Comparison of ENCODE assay signal across 1 cellular context in the genomic region with DNA sequence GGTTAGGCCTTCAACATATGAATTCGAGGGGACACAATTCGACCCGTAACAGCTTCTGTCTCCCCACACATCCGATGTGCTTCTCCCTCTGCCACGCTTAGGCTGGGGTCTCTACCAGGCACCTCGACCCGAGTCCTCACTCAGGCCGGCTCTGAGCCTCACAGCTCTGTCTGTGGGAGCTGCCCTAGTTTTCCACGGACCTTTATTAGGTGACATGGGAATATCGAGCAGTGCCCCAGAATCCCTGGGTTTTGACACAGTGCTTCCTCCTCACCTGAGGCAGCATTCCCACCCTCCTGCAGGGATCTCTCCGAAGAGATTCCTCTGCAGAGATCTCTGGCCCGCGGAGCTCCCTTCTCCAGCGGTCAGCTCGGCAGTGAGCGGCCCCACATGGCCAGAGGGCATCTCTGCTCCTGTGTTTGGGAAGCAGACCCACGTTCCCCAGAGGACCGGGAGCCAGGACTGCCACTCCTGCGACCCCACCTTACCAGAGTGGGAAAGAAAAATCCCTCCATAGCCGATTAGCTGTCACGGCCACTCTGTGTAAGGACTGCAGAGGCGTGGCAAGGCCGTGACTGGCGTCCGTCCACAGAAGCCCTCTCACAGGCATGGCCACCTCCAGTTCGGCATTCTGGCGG.
TF ChIP-seq lines count a peak whose summit lies in the region.

No MANE protein-coding gene starts in this region.

TF ChIP-seq in HepG2, 621 proteins besides CTCF, POLR2A, EP300 and RAD21:
- TF ChIP-seq MTF1 (CRISPR knock-in tag; IDR thresholded peaks at IDR 0.05) (no peak), ZNF160 (CRISPR knock-in tag; IDR thresholded peaks at IDR 0.05) (no peak), ZSCAN30 (CRISPR knock-in tag; IDR thresholded peaks at IDR 0.05) (no peak), ZFP90 (CRISPR knock-in tag; IDR thresholded peaks at IDR 0.05; ENCODE audit: borderline replicate concordance) (no peak), HMGXB3 (CRISPR knock-in tag; IDR thresholded peaks at IDR 0.05; ENCODE audit: borderline replicate concordance) (no peak), ZNF12 (CRISPR knock-in tag; IDR thresholded peaks at IDR 0.05) (no peak), ZSCAN22 (CRISPR knock-in tag; IDR thresholded peaks at IDR 0.05) (no peak), CBFB (CRISPR knock-in tag; IDR thresholded peaks at IDR 0.05) (no peak), ZBTB25 (CRISPR knock-in tag; IDR thresholded peaks at IDR 0.05) (no peak), LBX2 (CRISPR knock-in tag; IDR thresholded peaks at IDR 0.05; ENCODE audit: borderline replicate concordance) (no peak), SAFB2 (CRISPR knock-in tag; IDR thresholded peaks at IDR 0.05; ENCODE audit: borderline replicate concordance, low read depth) (no peak), ZNF557 (CRISPR knock-in tag; IDR thresholded peaks at IDR 0.05) (no peak), SP4 (CRISPR knock-in tag; IDR thresholded peaks at IDR 0.05) (no peak), YEATS4 (CRISPR knock-in tag; IDR thresholded peaks at IDR 0.05; ENCODE audit: borderline replicate concordance) (no peak), HOXA9 (CRISPR knock-in tag; IDR thresholded peaks at IDR 0.05; ENCODE audit: borderline replicate concordance) (no peak), ZHX2 (IDR thresholded peaks at IDR 0.05; ENCODE audit: low read depth) (no peak), ZHX2 (CRISPR knock-in tag; IDR thresholded peaks at IDR 0.05; ENCODE audit: borderline replicate concordance) (no peak)
- TF ChIP-seq, protein P1, sequence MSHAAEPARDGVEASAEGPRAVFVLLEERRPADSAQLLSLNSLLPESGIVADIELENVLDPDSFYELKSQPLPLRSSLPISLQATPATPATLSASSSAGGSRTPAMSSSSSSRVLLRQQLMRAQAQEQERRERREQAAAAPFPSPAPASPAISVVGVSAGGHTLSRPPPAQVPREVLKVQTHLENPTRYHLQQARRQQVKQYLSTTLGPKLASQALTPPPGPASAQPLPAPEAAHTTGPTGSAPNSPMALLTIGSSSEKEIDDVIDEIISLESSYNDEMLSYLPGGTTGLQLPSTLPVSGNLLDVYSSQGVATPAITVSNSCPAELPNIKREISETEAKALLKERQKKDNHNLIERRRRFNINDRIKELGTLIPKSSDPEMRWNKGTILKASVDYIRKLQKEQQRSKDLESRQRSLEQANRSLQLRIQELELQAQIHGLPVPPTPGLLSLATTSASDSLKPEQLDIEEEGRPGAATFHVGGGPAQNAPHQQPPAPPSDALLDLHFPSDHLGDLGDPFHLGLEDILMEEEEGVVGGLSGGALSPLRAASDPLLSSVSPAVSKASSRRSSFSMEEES (CRISPR knock-in tag; IDR thresholded peaks at IDR 0.05), result no peak
- TF ChIP-seq, protein P2, sequence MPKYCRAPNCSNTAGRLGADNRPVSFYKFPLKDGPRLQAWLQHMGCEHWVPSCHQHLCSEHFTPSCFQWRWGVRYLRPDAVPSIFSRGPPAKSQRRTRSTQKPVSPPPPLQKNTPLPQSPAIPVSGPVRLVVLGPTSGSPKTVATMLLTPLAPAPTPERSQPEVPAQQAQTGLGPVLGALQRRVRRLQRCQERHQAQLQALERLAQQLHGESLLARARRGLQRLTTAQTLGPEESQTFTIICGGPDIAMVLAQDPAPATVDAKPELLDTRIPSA (CRISPR knock-in tag; IDR thresholded peaks at IDR 0.05; ENCODE audit: borderline replicate concordance), result no peak
